ENCODE assay signal across 13 cellular contexts in genomic region chr6:111486921-111487320, GRCh38. TPM values are rescaled to one million over a fixed set of nuclear protein-coding genes. Genes with fewer than 3 reads are reported as not detected.
DNase-seq lines count a peak whose midpoint lies in the region; ATAC-seq and TF ChIP-seq lines count a peak whose summit lies in the region.
"Had no signal": no experiment of that assay in that cellular context is flagged by ENCODE, and none has a peak within 500 bp of the region (broad histone marks: within the 10 kb centered on the region; RNA-seq: fewer than 3 reads in every experiment).

No MANE protein-coding gene starts in this region.

- H3K4me1 Mint-ChIP-seq in activated CD4-positive, alpha-beta memory T cell treated with anti-CD3 and anti-CD28 coated beads, Interleukin-2, amount 10 ng/mL, durations not matched to agents 7 days and 5 days, result peaks cover 40% of the 10 kb centered on the region
- H3K4me1 Mint-ChIP-seq in GM23338, result peaks cover 19% of the 10 kb centered on the region

- H3K9me2 ChIP-seq in GM23338 (ENCODE audit: insufficient read depth), result no peaks in the 10 kb centered on the region

- peak overlapping the region in 1 of 2 donors; percentile 12 for H3K4me3 ChIP-seq in vagina
- H3K4me3 ChIP-seq in GM23338, result no peak overlapping the region

- H3K27me3 ChIP-seq in vagina (no peaks in the 10 kb centered on the region), GM23338 (ENCODE audit: insufficient read depth) (peaks cover 2% of the 10 kb centered on the region)
- H3K27me3 ChIP-seq: BE2C had no signal

- no peaks in the 10 kb centered on the region for H3K9me3 Mint-ChIP-seq in activated CD4-positive, alpha-beta memory T cell treated with anti-CD3 and anti-CD28 coated beads, Interleukin-2, amount 10 ng/mL, durations not matched to agents 7 days and 5 days
- H3K9me3 Mint-ChIP-seq in GM23338, result no peaks in the 10 kb centered on the region

- H3K9me3 ChIP-seq in vagina, result no peaks in the 10 kb centered on the region
- H3K9me3 ChIP-seq: BE2C had no signal

- ATAC-seq in GM21526 (IDR thresholded peaks at IDR 0.05; ENCODE audit: low FRiP score, unreplicated experiment) (no peak), GM23338 (no peak)

- H4K20me1 ChIP-seq in GM23338 (replicated peaks; ENCODE audit: insufficient read depth), result no peaks in the 10 kb centered on the region

- TF ChIP-seq POLR2A in vagina (IDR thresholded peaks at IDR 0.05), result no peak

- H3K27me3 Mint-ChIP-seq in activated CD4-positive, alpha-beta memory T cell treated with anti-CD3 and anti-CD28 coated beads, Interleukin-2, amount 10 ng/mL, durations not matched to agents 7 days and 5 days, result no peaks in the 10 kb centered on the region
- peaks cover 7% of the 10 kb centered on the region for H3K27me3 Mint-ChIP-seq in GM23338 (ENCODE audit: insufficient read depth, low read depth, poor library complexity)

- peak overlapping the region; percentile 90 for H3K27ac Mint-ChIP-seq in activated CD4-positive, alpha-beta memory T cell treated with anti-CD3 and anti-CD28 coated beads, Interleukin-2, amount 10 ng/mL, durations not matched to agents 7 days and 5 days
- no peak overlapping the region for H3K27ac Mint-ChIP-seq in GM23338

- H3K27ac ChIP-seq in vagina, result peak overlapping the region; percentile 99
- H3K27ac ChIP-seq in GM23338 (ENCODE audit: low read depth), result no peak overlapping the region

- no peak overlapping the region for H3K4me2 ChIP-seq in GM23338

- intact Hi-C loops in vagina (cut with DNase I), result loop anchor here (10.0 kb wide), 1 partner anchor 78 kb away; no protein-coding TSS in a partner anchor

- CTCF ChIA-PET in activated CD4-positive, alpha-beta memory T cell treated with anti-CD3 and anti-CD28 coated beads, Interleukin-2, amount 10 ng/mL, durations not matched to agents 7 days and 5 days (lab: Charles Lee), result interaction anchor here (0.9 to 1.7 kb wide), 4 partner anchors 9 to 228 kb away, joined by 3 to 7 read pairs (median 4); partner anchors contain the start of gene TRAF3IP2

- peaks cover 17% of the 10 kb centered on the region for H3K36me3 Mint-ChIP-seq in activated CD4-positive, alpha-beta memory T cell treated with anti-CD3 and anti-CD28 coated beads, Interleukin-2, amount 10 ng/mL, durations not matched to agents 7 days and 5 days (ENCODE audit: low read depth)
- peaks cover 24% of the 10 kb centered on the region for H3K36me3 Mint-ChIP-seq in GM23338 (ENCODE audit: low read depth)

- H2AFZ ChIP-seq in GM23338, result no peak overlapping the region

- peak overlapping the region; percentile 49 for H3K4me3 Mint-ChIP-seq in activated CD4-positive, alpha-beta memory T cell treated with anti-CD3 and anti-CD28 coated beads, Interleukin-2, amount 10 ng/mL, durations not matched to agents 7 days and 5 days
- no peak overlapping the region for H3K4me3 Mint-ChIP-seq in GM23338

- peak; percentile 18 for DNase-seq in stimulated activated CD4-positive, alpha-beta T cell treated with anti-CD3 and anti-CD28 coated beads, Interleukin-15, amount 100 ng/mL, for 24 hours
- DNase-seq in stimulated activated CD4-positive, alpha-beta T cell treated with anti-CD3 and anti-CD28 coated beads, Interleukin-1b, Interleukin-23, amount 100 ng/mL, for 48 hours, result no peak
- peak; percentile 35 for DNase-seq in activated CD4-positive, alpha-beta memory T cell treated with anti-CD3 and anti-CD28 coated beads, Interleukin-2, amount 10 ng/mL, durations not matched to agents 7 days and 5 days
- DNase-seq in kidney tubule cell (ENCODE audit: low spot score) (peak; percentile 22), vagina (ENCODE audit: extremely low spot score in 2 of 2) (no peak), GM23338 (ENCODE audit: low spot score) (no peak), amygdala (lab: John Stamatoyannopoulos, UW) (no peak)
- DNase-seq: activated CD4-positive, CD25-positive, alpha-beta regulatory T cell; anterior cingulate cortex; BE2C; NCI-H446; stimulated activated naive CD4-positive, alpha-beta T cell had no signal

- POLR2A ChIA-PET in activated CD4-positive, alpha-beta memory T cell treated with anti-CD3 and anti-CD28 coated beads, Interleukin-2, amount 10 ng/mL, durations not matched to agents 7 days and 5 days (lab: Charles Lee), result interaction anchor here (0.8 to 5.5 kb wide), 7 partner anchors 8 to 673 kb away, joined by 3 to 80 read pairs (median 5); partner anchors contain the start of gene TRAF3IP2

- H3K36me3 ChIP-seq in vagina (no peaks in the 10 kb centered on the region), GM23338 (ENCODE audit: insufficient read depth) (no peaks in the 10 kb centered on the region; the same call in 1 of the 2 replicates)

- no peaks in the 10 kb centered on the region for H3F3A ChIP-seq in GM23338 (replicated peaks; ENCODE audit: low read depth)

- TF ChIP-seq CTCF in vagina (IDR thresholded peaks at IDR 0.05) (no peak), GM23338 (conservative IDR thresholded peaks at IDR 0.05; ENCODE audit: low read depth in 2 of 2) (no peak)

- peaks cover 75% of the 10 kb centered on the region for H3K79me2 ChIP-seq in GM23338 (replicated peaks; ENCODE audit: insufficient read depth)

- peaks cover 17% of the 10 kb centered on the region for H3K4me1 ChIP-seq in vagina
- peaks cover 7% of the 10 kb centered on the region for H3K4me1 ChIP-seq in GM23338 (ENCODE audit: insufficient read depth)
- H3K4me1 ChIP-seq: BE2C had no signal

TF ChIP-seq in GM23338, 12 proteins besides CTCF, POLR2A, EP300 and RAD21:
- TF ChIP-seq REST (IDR thresholded peaks at IDR 0.05; ENCODE audit: unreplicated experiment), result no peak
TF ChIP-seq in GM23338: peak in this region for 0.

RNA-seq across cellular contexts. Expression of gene REV3L, which starts 3.9 kb away (rescaled TPM):
- total RNA-seq in activated CD4-positive, alpha-beta memory T cell treated with anti-CD3 and anti-CD28 coated beads, Interleukin-2, amount 10 ng/mL, durations not matched to agents 7 days and 5 days, result 10 to 100 TPM; 19.8 to 22.9 TPM
- total RNA-seq in vagina, result 33.9 TPM
- total RNA-seq in GM23338 (2014; rRNA removed; shearing (Covaris generic)), result 13.1 and 26.1 TPM in 2 replicates
- 6.9 and 8.3 TPM in 2 replicates for polyA plus RNA-seq in GM23338 (2016; fragmentation: Nextera tagmentation; extraction: Ambion mirVana)

Comparison
In these comparisons a context has a peak if more than half of its experiments do, and no peak if none do; other contexts are left out.
1. DNase-seq: peak in stimulated activated CD4-positive, alpha-beta T cell treated with anti-CD3 and anti-CD28 coated beads, Interleukin-15, amount 100 ng/mL, for 24 hours (single experiment), activated CD4-positive, alpha-beta memory T cell treated with anti-CD3 and anti-CD28 coated beads, Interleukin-2, amount 10 ng/mL, durations not matched to agents 7 days and 5 days (single experiment) and kidney tubule cell (single experiment); none in stimulated activated CD4-positive, alpha-beta T cell treated with anti-CD3 and anti-CD28 coated beads, Interleukin-1b, Interleukin-23, amount 100 ng/mL, for 48 hours (single experiment), vagina (0 of 2), GM23338 (single experiment) and amygdala (0 of 56).